13 cellular contexts compared by ENCODE assay signal in genomic region chr17:7184091-7184488, GRCh38. TPM values are rescaled to one million over a fixed set of nuclear protein-coding genes. Genes with fewer than 3 reads are reported as not detected.
DNase-seq lines count a peak whose midpoint lies in the region; ATAC-seq and TF ChIP-seq lines count a peak whose summit lies in the region.
"Had no signal": no experiment of that assay in that cellular context is flagged by ENCODE, and none has a peak within 500 bp of the region (broad histone marks: within the 10 kb centered on the region; RNA-seq: fewer than 3 reads in every experiment).

No MANE protein-coding gene starts in this region.

- H3K36me3 ChIP-seq in hepatocyte (replicated peaks; ENCODE audit: insufficient read depth, low read depth), result no peaks in the 10 kb centered on the region

- no peaks in the 10 kb centered on the region for H4K20me1 ChIP-seq in hepatocyte (ENCODE audit: insufficient read depth, poor library complexity, severe bottlenecking)

- 75% methylated on average over 14 of the region's 14 CpGs for WGBS in hepatocyte (ENCODE audit: low lambda C conversion rate, missing lambda C conversion rate)

- intact Hi-C loops in sciatic nerve (cut with DNase I) (no loop called here), MCF 10A (cut with micrococcal nuclease) (no loop called here)

- H3K9me3 Mint-ChIP-seq in MCF 10A (ENCODE audit: unreplicated experiment), result no peaks in the 10 kb centered on the region

- no peaks in the 10 kb centered on the region for H3K27me3 Mint-ChIP-seq in MCF 10A (ENCODE audit: insufficient read depth, unreplicated experiment)

- H3K79me2 ChIP-seq in hepatocyte, result no peaks in the 10 kb centered on the region

- ATAC-seq in sciatic nerve (peak; percentile 28), GM21529 (IDR thresholded peaks at IDR 0.05; ENCODE audit: unreplicated experiment) (no peak)

- no peaks in the 10 kb centered on the region for H3K27me3 ChIP-seq in hepatocyte

- no peaks in the 10 kb centered on the region for H3K9me2 ChIP-seq in hepatocyte (replicated peaks; ENCODE audit: insufficient read depth)

- no TSS peak for BruUV-seq in MCF 10A (replicated peaks; lab: Mats Ljungman, UMichigan)

- POLR2A ChIA-PET in MCF 10A (lab: Yijun Ruan, JAX), result no interaction called here

- H2AFZ ChIP-seq in hepatocyte, result no peak overlapping the region

- H3K27ac Mint-ChIP-seq in MCF 10A (ENCODE audit: low read depth, unreplicated experiment), result no peak overlapping the region
- H3K27ac Mint-ChIP-seq: B cell had no signal

- peaks cover 5% of the 10 kb centered on the region for H3K36me3 Mint-ChIP-seq in MCF 10A (ENCODE audit: insufficient read depth, unreplicated experiment)

- peaks cover 6% of the 10 kb centered on the region for H3K4me1 Mint-ChIP-seq in MCF 10A (ENCODE audit: insufficient read depth, unreplicated experiment)

- H3K4me3 ChIP-seq in hepatocyte, result no peak overlapping the region

- H3K27ac ChIP-seq in hepatocyte, result no peak overlapping the region

- H3K4me3 Mint-ChIP-seq in MCF 10A (ENCODE audit: unreplicated experiment), result no peak overlapping the region
- H3K4me3 Mint-ChIP-seq: B cell had no signal

- no peaks in the 10 kb centered on the region for H3K4me1 ChIP-seq in hepatocyte (ENCODE audit: insufficient read depth)

- DNase-seq in NCI-H82 (lab: John Stamatoyannopoulos, UW), result peak; percentile 61
- DNase-seq in NCI-H82 treated with DMSO at 0.1 percent for 48 hours (lab: John Stamatoyannopoulos, UW; ENCODE audit: unreplicated experiment), result no peak
- DNase-seq in LoVo (ENCODE audit: low spot score), result peak; percentile 33
- peak; percentile 73 for DNase-seq in hepatocyte (ENCODE audit: low spot score)
- no peak for DNase-seq in sciatic nerve (ENCODE audit: low spot score)
- no peak for DNase-seq in stimulated activated CD8-positive, alpha-beta memory T cell treated with anti-CD3 and anti-CD28 coated beads, Interleukin-4, amount 100 ng/mL, for 48 hours
- DNase-seq in MCF 10A (ENCODE audit: unreplicated experiment), result no peak
- DNase-seq: dermis blood vessel endothelial cell; NCI-H2171 treated with DMSO at 0.1 percent for 48 hours; stimulated activated CD4-positive, alpha-beta T cell treated with anti-CD3 and anti-CD28 coated beads, Interleukin-2, amount 100 ng/mL, for 24 hours; stimulated activated naive CD4-positive, alpha-beta T cell treated with Interleukin-2 at 50 U/mL for 16 hours had no signal

- no peak overlapping the region for H3K4me2 ChIP-seq in hepatocyte

- CTCF ChIA-PET in MCF 10A (lab: Yijun Ruan, JAX), result no interaction called here

- H3K9me3 ChIP-seq in hepatocyte (ENCODE audit: low read depth), result no peaks in the 10 kb centered on the region

- TF ChIP-seq CTCF in hepatocyte (IDR thresholded peaks at IDR 0.05; ENCODE audit: poor library complexity) (no peak), MCF 10A (IDR thresholded peaks at IDR 0.05; ENCODE audit: unreplicated experiment) (no peak)

RNA-seq across cellular contexts. Expression of gene ASGR1, which starts 4.9 kb away (rescaled TPM):
- 59.6 and 74.0 TPM in 2 replicates for total RNA-seq in hepatocyte
- polyA plus RNA-seq in hepatocyte, result 113 and 140 TPM in 2 replicates
- 2.3 TPM for total RNA-seq in sciatic nerve
- 0.37 and 0.59 TPM in 2 replicates for total RNA-seq in MCF 10A (2022)

RNA-seq across cellular contexts. Expression of gene DLG4, which starts 35.5 kb away (rescaled TPM):
- total RNA-seq in hepatocyte (8.4 and 10.7 TPM in 2 replicates), sciatic nerve (32.2 TPM), MCF 10A (2022) (7.6 TPM in 2 replicates)
- polyA plus RNA-seq in hepatocyte, result 2.9 and 7.6 TPM in 2 replicates

RNA-seq across cellular contexts. Expression of gene ACADVL, which starts 35.6 kb away (rescaled TPM):
- total RNA-seq in hepatocyte (298 and 469 TPM in 2 replicates), sciatic nerve (321 TPM), MCF 10A (2022) (387 and 413 TPM in 2 replicates)
- 1,250 and 1,676 TPM in 2 replicates for polyA plus RNA-seq in hepatocyte

RNA-seq across cellular contexts. Expression of gene DVL2, which starts 50.2 kb away (rescaled TPM):
- total RNA-seq in hepatocyte (56.1 and 62.1 TPM in 2 replicates), sciatic nerve (49.1 TPM), MCF 10A (2022) (34.9 and 37.4 TPM in 2 replicates)
- 74.6 and 74.7 TPM in 2 replicates for polyA plus RNA-seq in hepatocyte

RNA-seq across cellular contexts. Expression of gene PHF23, which starts 55.2 kb away (rescaled TPM):
- total RNA-seq in hepatocyte (53.9 and 57.9 TPM in 2 replicates), sciatic nerve (23.8 TPM), MCF 10A (2022) (41.8 and 47.1 TPM in 2 replicates)
- 77.7 and 78.6 TPM in 2 replicates for polyA plus RNA-seq in hepatocyte

Comparison
In these comparisons a context has a peak if more than half of its experiments do, and no peak if none do; other contexts are left out.
1. DNase-seq: peak in NCI-H82 (single experiment), LoVo (single experiment) and hepatocyte (single experiment); none in NCI-H82 treated with DMSO at 0.1 percent for 48 hours (single experiment), sciatic nerve (single experiment), stimulated activated CD8-positive, alpha-beta memory T cell treated with anti-CD3 and anti-CD28 coated beads, Interleukin-4, amount 100 ng/mL, for 48 hours (single experiment) and MCF 10A (single experiment).
2. RNA of gene ASGR1, which starts 4.9 kb away (total RNA-seq): 59.6 to 74.0 TPM in hepatocyte; 2.3 TPM in sciatic nerve (single experiment) and 0.37 to 0.59 TPM in MCF 10A; every median in the first group is over 10 times any median in the second.